23 cellular contexts compared by ENCODE assay signal in genomic region chrX:634306-634958, GRCh38. TPM values are rescaled to one million over a fixed set of nuclear protein-coding genes. Genes with fewer than 3 reads are reported as not detected.
"Had no signal": no experiment of that assay in that cellular context is flagged by ENCODE, and none has a peak within 500 bp of the region (broad histone marks: within the 10 kb centered on the region; RNA-seq: fewer than 3 reads in every experiment).

No MANE protein-coding gene starts in this region.

- H3K4me3 Mint-ChIP-seq: activated CD4-positive, alpha-beta T cell treated with anti-CD3 and anti-CD28 coated beads, Interleukin-2, amount 10 ng/mL, durations not matched to agents 7 days and 5 days; activated naive CD8-positive, alpha-beta T cell treated with anti-CD3 and anti-CD28 coated beads, Interleukin-2, amount 50 U/mL, for 24 hours; activated T-helper 1 cell treated with anti-CD3 and anti-CD28 coated beads, Interleukin-12 subunit alpha, Interleukin-12 subunit beta, Interleukin-2, Interleukin-4 antibody, amounts not matched to agents 30 ng/mL and 10 ng/mL and 1 ng/mL, durations not matched to agents 14 hours and 24 hours and 36 hours; dendritic cell treated with granulocyte-macrophage colony-stimulating factor and Interleukin-4, amounts not matched to agents 40 ng/mL and 50 ng/mL, for 4 days; naive thymus-derived CD4-positive, alpha-beta T cell; stimulated activated naive CD8-positive, alpha-beta T cell treated with anti-CD3 and anti-CD28 coated beads, Interleukin-15, Interleukin-2, amounts not matched to agents 100 ng/mL and 50 ng/mL, for 24 hours; T-helper 2 cell treated with Interferon-gamma antibody and Interleukin-4, amounts not matched to agents 5 μg/mL and 100 μg/mL, for 36 hours had no signal

- DNase-seq: activated CD4-positive, alpha-beta T cell treated with anti-CD3 and anti-CD28 coated beads, Interleukin-2, amount 10 ng/mL, durations not matched to agents 7 days and 5 days; activated CD8-positive, alpha-beta memory T cell treated with anti-CD3 and anti-CD28 coated beads, Interleukin-2, amount 50 U/mL, for 48 hours; activated naive CD4-positive, alpha-beta T cell; activated naive CD8-positive, alpha-beta T cell treated with anti-CD3 and anti-CD28 coated beads, Interleukin-2, amount 50 U/mL, for 24 hours; cerebellar nuclear complex; gastrocnemius medialis; heart right ventricle; left colon; naive thymus-derived CD4-positive, alpha-beta T cell; nucleus accumbens; right cardiac atrium; small intestine; upper lobe of right lung had no signal

- H3K4me1 Mint-ChIP-seq: activated CD4-positive, alpha-beta T cell treated with anti-CD3 and anti-CD28 coated beads, Interleukin-2, amount 10 ng/mL, durations not matched to agents 7 days and 5 days had no signal

- H3K9me3 ChIP-seq: ascending aorta, breast epithelium, gastrocnemius medialis, heart right ventricle, upper lobe of right lung had no signal

- H3K36me3 Mint-ChIP-seq: naive thymus-derived CD4-positive, alpha-beta T cell had no signal

- H3K4me3 ChIP-seq: ascending aorta, breast epithelium, gastrocnemius medialis, heart right ventricle, lung, upper lobe of right lung had no signal

- H3K27ac Mint-ChIP-seq: activated CD4-positive, alpha-beta T cell treated with anti-CD3 and anti-CD28 coated beads, Interleukin-2, amount 10 ng/mL, durations not matched to agents 7 days and 5 days; activated naive CD8-positive, alpha-beta T cell treated with anti-CD3 and anti-CD28 coated beads, Interleukin-2, amount 50 U/mL, for 24 hours; dendritic cell treated with granulocyte-macrophage colony-stimulating factor and Interleukin-4, amounts not matched to agents 40 ng/mL and 50 ng/mL, for 4 days; progenitor cell of endocrine pancreas; stimulated activated naive CD8-positive, alpha-beta T cell treated with anti-CD3 and anti-CD28 coated beads, Interleukin-15, Interleukin-2, amounts not matched to agents 100 ng/mL and 50 ng/mL, for 24 hours; T-helper 2 cell treated with Interferon-gamma antibody and Interleukin-4, amounts not matched to agents 5 μg/mL and 100 μg/mL, for 36 hours had no signal

- H3K36me3 ChIP-seq: ascending aorta, breast epithelium, gastrocnemius medialis, heart right ventricle, upper lobe of right lung had no signal

- H3K9me3 Mint-ChIP-seq: activated CD4-positive, alpha-beta T cell treated with anti-CD3 and anti-CD28 coated beads, Interleukin-2, amount 10 ng/mL, durations not matched to agents 7 days and 5 days; activated naive CD8-positive, alpha-beta T cell treated with anti-CD3 and anti-CD28 coated beads, Interleukin-2, amount 50 U/mL, for 24 hours; activated T-helper 1 cell treated with anti-CD3 and anti-CD28 coated beads, Interleukin-12 subunit alpha, Interleukin-12 subunit beta, Interleukin-2, Interleukin-4 antibody, amounts not matched to agents 30 ng/mL and 10 ng/mL and 1 ng/mL, durations not matched to agents 14 hours and 24 hours and 36 hours; dendritic cell treated with granulocyte-macrophage colony-stimulating factor and Interleukin-4, amounts not matched to agents 40 ng/mL and 50 ng/mL, for 4 days; stimulated activated naive CD8-positive, alpha-beta T cell treated with anti-CD3 and anti-CD28 coated beads, Interleukin-15, Interleukin-2, amounts not matched to agents 100 ng/mL and 50 ng/mL, for 24 hours; T-helper 2 cell treated with Interferon-gamma antibody and Interleukin-4, amounts not matched to agents 5 μg/mL and 100 μg/mL, for 36 hours had no signal

- H3K27ac ChIP-seq: ascending aorta, breast epithelium, gastrocnemius medialis, heart right ventricle, upper lobe of right lung had no signal

- H3K4me1 ChIP-seq: ascending aorta, breast epithelium, gastrocnemius medialis, upper lobe of right lung had no signal

RNA-seq across cellular contexts. Expression of gene SHOX, which starts 3.8 kb away (rescaled TPM):
- total RNA-seq: activated CD4-positive, alpha-beta T cell treated with anti-CD3 and anti-CD28 coated beads, Interleukin-2, amount 10 ng/mL, durations not matched to agents 7 days and 5 days; activated T-helper 1 cell treated with anti-CD3 and anti-CD28 coated beads, Interleukin-12 subunit alpha, Interleukin-12 subunit beta, Interleukin-2, Interleukin-4 antibody, amounts not matched to agents 30 ng/mL and 10 ng/mL and 1 ng/mL, durations not matched to agents 14 hours and 24 hours and 36 hours; ascending aorta; epithelial cell of proximal tubule; heart right ventricle; lung; mononuclear cell; naive thymus-derived CD4-positive, alpha-beta T cell; progenitor cell of endocrine pancreas; right cardiac atrium; upper lobe of right lung had no signal
- polyA plus RNA-seq: heart right ventricle; lung; naive thymus-derived CD4-positive, alpha-beta T cell; right cardiac atrium had no signal
